8 cellular contexts compared by ENCODE assay signal in genomic region chr6:10529231-10529801, GRCh38. TPM values are rescaled to one million over a fixed set of nuclear protein-coding genes. Genes with fewer than 3 reads are reported as not detected.
DNase-seq lines count a peak whose midpoint lies in the region; ATAC-seq and TF ChIP-seq lines count a peak whose summit lies in the region.

No MANE protein-coding gene starts in this region.

- DNase-seq in Calu3 (peak; percentile 23), PC-3 (peak; percentile 60), endothelial cell (ENCODE audit: low spot score) (no peak), psoas muscle (no peak), AG20443 (ENCODE audit: low spot score) (no peak), ureter (ENCODE audit: low spot score) (no peak), NCI-H187 (lab: John Stamatoyannopoulos, UW) (no peak)

- TF ChIP-seq CTCF in Calu3 (IDR thresholded peaks at IDR 0.05; ENCODE audit: unreplicated experiment) = no peak
- TF ChIP-seq CTCF in PC-3 (conservative IDR thresholded peaks at IDR 0.05; ENCODE audit: low read depth, low read length) = no peak
- TF ChIP-seq CTCF in endothelial cell (IDR thresholded peaks at IDR 0.05; ENCODE audit: unreplicated experiment) = no peak
- no peak for TF ChIP-seq CTCF in psoas muscle (IDR thresholded peaks at IDR 0.05)

- H3K36me3 Mint-ChIP-seq in Calu3 (ENCODE audit: insufficient read depth, unreplicated experiment) (peaks cover 45% of the 10 kb centered on the region), endothelial cell (ENCODE audit: low read depth, unreplicated experiment) (peaks cover 3% of the 10 kb centered on the region)

- peak overlapping the region; percentile 61 for H3K9ac ChIP-seq in PC-3 (ENCODE audit: low read length)

- H2AFZ ChIP-seq in PC-3 (ENCODE audit: low read length) = peak overlapping the region; percentile 92

- H3K79me2 ChIP-seq in PC-3 (ENCODE audit: low read length) = peaks cover 59% of the 10 kb centered on the region

- POLR2A ChIA-PET in PC-3 (lab: Charles Lee; ENCODE audit: unreplicated experiment) = interaction anchor here (0.7 to 1.0 kb wide), 4 partner anchors 162 to 272 kb away, joined by 3 to 4 read pairs (median 4); no protein-coding TSS in a partner anchor

- no peaks in the 10 kb centered on the region for H3K9me3 Mint-ChIP-seq in Calu3 (ENCODE audit: low read depth, unreplicated experiment)
- H3K9me3 Mint-ChIP-seq in endothelial cell (ENCODE audit: unreplicated experiment) = no peaks in the 10 kb centered on the region

- peak overlapping the region; percentile 83 for H3K4me2 ChIP-seq in PC-3 (ENCODE audit: low read length)

- H3K36me3 ChIP-seq in PC-3 (ENCODE audit: low read depth, low read length) (no peaks in the 10 kb centered on the region), psoas muscle (ENCODE audit: insufficient read depth in 1 of 2, low read depth in 1 of 2) (no peaks in the 10 kb centered on the region)

- H3K4me3 Mint-ChIP-seq in Calu3 (ENCODE audit: low read depth, unreplicated experiment) (peak overlapping the region; percentile 86), endothelial cell (ENCODE audit: unreplicated experiment) (peak overlapping the region; percentile 77)

- no peaks in the 10 kb centered on the region for H3K9me2 ChIP-seq in PC-3 (replicated peaks; ENCODE audit: low read length)

- H3K9me3 ChIP-seq in PC-3 (ENCODE audit: low read length) (no peaks in the 10 kb centered on the region), psoas muscle (no peaks in the 10 kb centered on the region)

- intact Hi-C loops in Calu3 (cut with micrococcal nuclease; ENCODE audit: unreplicated experiment) = no loop called here
- intact Hi-C loops in PC-3 (cut with micrococcal nuclease) = loop anchor here (1.0 to 5.0 kb wide), 3 partner anchors 68 to 165 kb away; partner anchors contain the start of genes C6orf52 and PAK1IP1
- intact Hi-C loops in psoas muscle (cut with DNase I) = no loop called here

- WGBS in psoas muscle, 3 donors = 57 to 67% (median 58%) methylated on average over 16 of the region's 16 CpGs

- BruUV-seq in Calu3 (replicated peaks; lab: Mats Ljungman, UMichigan) (no TSS peak), PC-3 (replicated peaks; lab: Mats Ljungman, UMichigan) (TSS peak; percentile 96)

- H3K27me3 ChIP-seq in PC-3 (ENCODE audit: low read length) = no peaks in the 10 kb centered on the region
- no peaks in the 10 kb centered on the region for H3K27me3 ChIP-seq in psoas muscle (ENCODE audit: insufficient read depth in 3 of 3, low read length in 2 of 3)

- H3K4me1 ChIP-seq in PC-3 (ENCODE audit: insufficient read depth, low read length) (peaks cover 25% of the 10 kb centered on the region), psoas muscle (no peaks in the 10 kb centered on the region)

- H3K27ac Mint-ChIP-seq in Calu3 (ENCODE audit: unreplicated experiment) = peak overlapping the region; percentile 98
- H3K27ac Mint-ChIP-seq in endothelial cell (ENCODE audit: unreplicated experiment) = no peak overlapping the region

- H3K27ac ChIP-seq in PC-3 (ENCODE audit: low read length) (peak overlapping the region; percentile 82), psoas muscle (peak overlapping the region; percentile 61)

- ATAC-seq in PC-3 (peak; percentile 41), psoas muscle (peak in 3 of 4 donors; percentile 39 to 58 (median 48)), HG03460 (IDR thresholded peaks at IDR 0.05; ENCODE audit: unreplicated experiment) (no peak)

- CTCF ChIA-PET in Calu3 (lab: Charles Lee) (interaction anchor here (0.6 to 1.6 kb wide), 3 partner anchors 9 to 696 kb away, joined by 4 to 7 read pairs (median 4); no protein-coding TSS in a partner anchor), PC-3 (lab: Charles Lee) (interaction anchor here (0.6 kb wide), 1 partner anchor 273 kb away, joined by 3 read pairs; no protein-coding TSS in a partner anchor)

- no peaks in the 10 kb centered on the region for H3F3A ChIP-seq in PC-3 (ENCODE audit: low read length, unreplicated experiment)

- H3K4me3 ChIP-seq in PC-3 (ENCODE audit: low read length) (peak overlapping the region; percentile 81), psoas muscle (peak overlapping the region; percentile 53)

- H4K20me1 ChIP-seq in PC-3 (ENCODE audit: low read length) = no peaks in the 10 kb centered on the region

- no peaks in the 10 kb centered on the region for H3K27me3 Mint-ChIP-seq in Calu3 (ENCODE audit: unreplicated experiment)
- H3K27me3 Mint-ChIP-seq in endothelial cell (ENCODE audit: unreplicated experiment) = peaks cover 6% of the 10 kb centered on the region

- H3K4me1 Mint-ChIP-seq in Calu3 (ENCODE audit: low read depth, unreplicated experiment) (peaks cover 18% of the 10 kb centered on the region), endothelial cell (ENCODE audit: unreplicated experiment) (peaks cover 44% of the 10 kb centered on the region)

RNA-seq across cellular contexts. Expression of gene GCNT2, which starts 8.2 kb away (rescaled TPM):
- total RNA-seq in Calu3 (2022) (14.3 and 18.0 TPM in 2 replicates), PC-3 (2014; rRNA removed) (15.5 and 18.3 TPM in 2 replicates), endothelial cell (ENCODE audit: unreplicated experiment) (71.1 TPM), psoas muscle (10 to 100 TPM; 10.1 to 23.1 (median 12.8) TPM), ureter (3.1 TPM)
- 1 to 10 TPM in 2 of 3 donors, under 1 TPM in 1; 0.27 to 4.5 (median 1.1) TPM for polyA plus RNA-seq in psoas muscle

Comparison
In these comparisons a context has a peak if more than half of its experiments do, and no peak if none do; other contexts are left out.
1. DNase-seq: peak in Calu3 (single experiment) and PC-3 (single experiment); none in endothelial cell (single experiment), psoas muscle (0 of 2), AG20443 (single experiment), ureter (single experiment) and NCI-H187 (0 of 2).